12 cellular contexts compared by ENCODE assay signal in the genomic region with DNA sequence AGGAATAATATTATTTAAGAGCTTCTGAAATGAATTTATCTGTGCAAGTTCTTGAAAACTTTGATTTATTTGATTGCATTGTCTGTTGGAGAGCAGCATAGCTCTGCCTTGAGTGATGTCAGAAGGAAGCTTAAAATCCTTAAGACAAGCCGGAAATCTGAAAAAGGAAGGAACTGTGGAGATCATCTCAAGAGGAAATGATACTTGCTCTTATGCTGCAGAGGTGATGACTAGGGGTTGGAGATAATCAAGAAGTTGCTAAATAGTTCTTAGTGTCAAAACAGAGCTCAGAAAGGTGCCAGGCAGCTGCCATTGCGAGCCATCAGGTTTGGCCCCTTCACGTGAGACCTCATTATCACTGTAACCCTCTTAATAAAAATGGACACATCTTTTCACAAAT. TPM values are rescaled to one million over a fixed set of nuclear protein-coding genes. Genes with fewer than 3 reads are reported as not detected.
DNase-seq lines count a peak whose midpoint lies in the region; ATAC-seq and TF ChIP-seq lines count a peak whose summit lies in the region.
"Had no signal": no experiment of that assay in that cellular context is flagged by ENCODE, and none has a peak within 500 bp of the region (broad histone marks: within the 10 kb centered on the region; RNA-seq: fewer than 3 reads in every experiment).

No MANE protein-coding gene starts in this region.

- DNase-seq in activated T-cell treated with anti-CD3 and anti-CD28 coated beads, Interleukin-2, amount 50 U/mL, for 24 hours: no peak
- DNase-seq in activated T-cell treated with anti-CD3 and anti-CD28 coated beads, Interleukin-2, amount 50 U/mL, for 48 hours: no peak
- DNase-seq in WTC11 (ENCODE audit: low spot score) (no peak), lower lobe of right lung (no peak), tibial nerve (ENCODE audit: low spot score in 2 of 2) (no peak), H4 (ENCODE audit: low spot score) (no peak), GM20000 (ENCODE audit: low spot score) (no peak)
- DNase-seq: activated CD4-positive, alpha-beta T cell treated with anti-CD3 and anti-CD28 coated beads, Interleukin-2, amount 50 U/mL, for 1 hour; anterior cingulate cortex; NCI-H2081 treated with DMSO at 0.1 percent for 48 hours had no signal

- no peak for TF ChIP-seq POLR2A in tibial nerve (IDR thresholded peaks at IDR 0.05)

- TF ChIP-seq CTCF in WTC11 (IDR thresholded peaks at IDR 0.05): no peak
- no peak for TF ChIP-seq CTCF in lower lobe of right lung (IDR thresholded peaks at IDR 0.05)
- no peak for TF ChIP-seq CTCF in tibial nerve (IDR thresholded peaks at IDR 0.05)
- TF ChIP-seq CTCF in GM20000 (IDR thresholded peaks at IDR 0.05; ENCODE audit: extremely low read depth, missing control alignments): no peak

- peak overlapping the region; percentile 3 for H3K27ac Mint-ChIP-seq in activated T-cell treated with anti-CD3 and anti-CD28 coated beads, Interleukin-2, amount 50 U/mL, for 24 hours
- peak overlapping the region; percentile 39 for H3K27ac Mint-ChIP-seq in WTC11

- H3K4me3 Mint-ChIP-seq in activated T-cell treated with anti-CD3 and anti-CD28 coated beads, Interleukin-2, amount 50 U/mL, for 24 hours: no peak overlapping the region
- H3K4me3 Mint-ChIP-seq in WTC11: no peak overlapping the region

- H3K36me3 ChIP-seq in lower lobe of right lung (peaks cover 9% of the 10 kb centered on the region), tibial nerve (peaks cover 0 to 26% (median 0%) of the 10 kb centered on the region in 3 donors)

- H3K9me3 ChIP-seq in lower lobe of right lung (no peaks in the 10 kb centered on the region), tibial nerve (no peaks in the 10 kb centered on the region)

- WGBS in tibial nerve, 2 donors: 62 to 67% methylated on average over 3 of the region's 3 CpGs

- H3K27me3 Mint-ChIP-seq in activated T-cell treated with anti-CD3 and anti-CD28 coated beads, Interleukin-2, amount 50 U/mL, for 24 hours: no peaks in the 10 kb centered on the region
- H3K27me3 Mint-ChIP-seq in WTC11 (ENCODE audit: low read depth): no peaks in the 10 kb centered on the region

- intact Hi-C loops in lower lobe of right lung (cut with DNase I): no loop called here

- H3K4me1 ChIP-seq in lower lobe of right lung (peaks cover 43% of the 10 kb centered on the region), tibial nerve (peaks cover 0 to 51% (median 14%) of the 10 kb centered on the region in 4 donors)

- POLR2A ChIA-PET in WTC11 (lab: Charles Lee): no interaction called here

- no peaks in the 10 kb centered on the region for H3K27me3 ChIP-seq in lower lobe of right lung (ENCODE audit: low read depth)
- no peaks in the 10 kb centered on the region for H3K27me3 ChIP-seq in tibial nerve

- H3K9me3 Mint-ChIP-seq in activated T-cell treated with anti-CD3 and anti-CD28 coated beads, Interleukin-2, amount 50 U/mL, for 24 hours: peaks cover 2% of the 10 kb centered on the region
- peaks cover 8% of the 10 kb centered on the region; the same call in 1 of the 2 replicates for H3K9me3 Mint-ChIP-seq in WTC11

- ATAC-seq in WTC11 (no peak; the same call in 1 of the 2 replicates), lower lobe of right lung (peak in 1 of 2 donors; percentile 23), esophagus mucosa (no peak)
- ATAC-seq: Panc1 had no signal

- H3K4me3 ChIP-seq in lower lobe of right lung (no peak overlapping the region), tibial nerve (no peak overlapping the region)

- TF ChIP-seq EP300 in tibial nerve (IDR thresholded peaks at IDR 0.05): peak in 1 of 2 donors; percentile 9

- H3K4me1 Mint-ChIP-seq in activated T-cell treated with anti-CD3 and anti-CD28 coated beads, Interleukin-2, amount 50 U/mL, for 24 hours (ENCODE audit: low read depth): peaks cover 22% of the 10 kb centered on the region
- H3K4me1 Mint-ChIP-seq in WTC11: peaks cover 20% of the 10 kb centered on the region

- CTCF ChIA-PET in WTC11 (lab: Charles Lee): interaction anchor here (1.3 to 3.0 kb wide), 3 partner anchors 11 to 18 kb away, joined by 3 to 21 read pairs (median 12); no protein-coding TSS in a partner anchor

- H3K27ac ChIP-seq in lower lobe of right lung: peak overlapping the region; percentile 47
- peak overlapping the region; percentile 32 to 76 (median 64) for H3K27ac ChIP-seq in tibial nerve

- H3K36me3 Mint-ChIP-seq in activated T-cell treated with anti-CD3 and anti-CD28 coated beads, Interleukin-2, amount 50 U/mL, for 24 hours (ENCODE audit: low read depth): no peaks in the 10 kb centered on the region
- H3K36me3 Mint-ChIP-seq in WTC11: peaks cover 12% of the 10 kb centered on the region; the same call in 1 of the 2 replicates

TF ChIP-seq in WTC11, 78 proteins besides CTCF, POLR2A, EP300 and RAD21:
- no peak for TF ChIP-seq ZBTB21 (CRISPR knock-in tag; IDR thresholded peaks at IDR 0.05; ENCODE audit: borderline replicate concordance)
- TF ChIP-seq ZNF671 (CRISPR knock-in tag; IDR thresholded peaks at IDR 0.05): no peak
- no peak for TF ChIP-seq SP1 (CRISPR knock-in tag; conservative IDR thresholded peaks at IDR 0.05)
- TF ChIP-seq PRRX2 (CRISPR knock-in tag; IDR thresholded peaks at IDR 0.05): no peak
- no peak for TF ChIP-seq FOXP1 (CRISPR knock-in tag; IDR thresholded peaks at IDR 0.05; ENCODE audit: borderline replicate concordance)
- no peak for TF ChIP-seq OVOL2 (CRISPR knock-in tag; IDR thresholded peaks at IDR 0.05; ENCODE audit: borderline replicate concordance)
TF ChIP-seq in WTC11: peak in this region for 0.

RNA-seq across cellular contexts. Expression of a gene that starts 34.7 kb away (rescaled TPM):
- total RNA-seq in WTC11 (2021) (4.7 to 5.9 TPM (median 4.7 TPM) in 3 replicates), lower lobe of right lung (12.5 TPM), tibial nerve (10 to 100 TPM; 13.6 to 16.5 (median 15.3) TPM), esophagus mucosa (6.1 TPM)
- not detected in 2 replicates for total RNA-seq in H4 (2014; rRNA removed; shearing (Covaris generic))
